ENCODE assay signal across 8 cellular contexts in the genomic region with DNA sequence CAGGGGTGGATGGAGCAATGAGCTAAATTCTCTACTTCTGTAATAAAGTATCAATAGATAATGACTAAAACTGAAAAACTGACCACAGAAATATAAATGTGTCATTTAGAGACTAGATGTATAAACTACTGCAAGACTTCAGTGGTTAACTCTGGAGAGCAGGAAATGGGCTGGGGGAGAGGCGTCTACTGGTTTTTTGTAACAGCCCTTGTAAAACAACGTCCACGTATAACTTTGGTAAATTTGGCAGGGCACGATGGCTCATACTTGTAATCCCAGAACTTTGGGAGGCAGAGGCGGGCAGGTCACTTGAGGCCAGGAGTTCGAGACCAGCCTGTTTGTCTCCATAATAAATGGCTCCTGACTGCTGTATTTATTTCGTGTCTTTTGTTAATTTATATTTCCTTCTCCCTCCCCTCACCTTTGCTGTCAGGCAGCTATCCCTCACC.
DNase-seq lines count a peak whose midpoint lies in the region; ATAC-seq and TF ChIP-seq lines count a peak whose summit lies in the region.

No MANE protein-coding gene starts in this region.

- peaks cover 0 to 5% of the 10 kb centered on the region in 2 donors for H3K9me3 Mint-ChIP-seq in stimulated activated naive CD8-positive, alpha-beta T cell treated with anti-CD3 and anti-CD28 coated beads, Interleukin-15, amount 100 ng/mL, for 72 hours

- H3K27me3 ChIP-seq in GM06990 (replicated peaks; ENCODE audit: control insufficient read depth, insufficient read depth, low read length) = no peaks in the 10 kb centered on the region

- no peaks in the 10 kb centered on the region for H3K9me3 ChIP-seq in KOPT-K1 (ENCODE audit: insufficient read depth, low read length, poor library complexity, severe bottlenecking)

- H3K36me3 ChIP-seq in GM06990 (ENCODE audit: control insufficient read depth, insufficient read depth, low read length) = no peaks in the 10 kb centered on the region
- H3K36me3 ChIP-seq in KOPT-K1 (ENCODE audit: insufficient read depth, low read length) = no peaks in the 10 kb centered on the region

- peak overlapping the region; percentile 78 for H3K27ac ChIP-seq in KOPT-K1 (ENCODE audit: low read depth, low read length, poor library complexity, severe bottlenecking)

- DNase-seq in GM06990 (ENCODE audit: extremely low read depth, insufficient read length) (peak; percentile 60), NCI-H69 (lab: John Stamatoyannopoulos, UW) (no peak), islet precursor cell (no peak), foreskin fibroblast (no peak)
- DNase-seq in activated effector memory CD4-positive, alpha-beta T cell treated with Interleukin-2 at 50 U/mL for 16 hours = peak; percentile 30
- peak; percentile 61 to 84 for DNase-seq in stimulated activated naive CD8-positive, alpha-beta T cell treated with anti-CD3 and anti-CD28 coated beads, Interleukin-15, amount 100 ng/mL, for 72 hours

- peaks cover 97% of the 10 kb centered on the region for H3K4me1 Mint-ChIP-seq in stimulated activated naive CD8-positive, alpha-beta T cell treated with anti-CD3 and anti-CD28 coated beads, Interleukin-15, amount 100 ng/mL, for 72 hours

- TF ChIP-seq CTCF in GM06990 (IDR thresholded peaks at IDR 0.05; ENCODE audit: insufficient read depth, low read length, poor library complexity, severe bottlenecking) (no peak), foreskin fibroblast (IDR thresholded peaks at IDR 0.05; ENCODE audit: low read depth, low read length) (no peak)

- peak overlapping the region; percentile 82 to 83 for H3K4me3 Mint-ChIP-seq in stimulated activated naive CD8-positive, alpha-beta T cell treated with anti-CD3 and anti-CD28 coated beads, Interleukin-15, amount 100 ng/mL, for 72 hours

- H3K27ac Mint-ChIP-seq in stimulated activated naive CD8-positive, alpha-beta T cell treated with anti-CD3 and anti-CD28 coated beads, Interleukin-15, amount 100 ng/mL, for 72 hours = peak overlapping the region; percentile 98

- H3K4me3 ChIP-seq in GM06990 (replicated peaks; ENCODE audit: low read depth, low read length) = no peak overlapping the region; the same call in 1 of the 2 replicates
- H3K4me3 ChIP-seq in foreskin fibroblast (ENCODE audit: low read depth in 1 of 2, low read length in 2 of 2) = no peak overlapping the region

- ATAC-seq in GM21576 (IDR thresholded peaks at IDR 0.05; ENCODE audit: unreplicated experiment) = peak; percentile 43
- ATAC-seq in stimulated activated naive CD8-positive, alpha-beta T cell treated with anti-CD3 and anti-CD28 coated beads, Interleukin-15, amount 100 ng/mL, for 72 hours = peak; percentile 79

- H3K27me3 Mint-ChIP-seq in stimulated activated naive CD8-positive, alpha-beta T cell treated with anti-CD3 and anti-CD28 coated beads, Interleukin-15, amount 100 ng/mL, for 72 hours = no peaks in the 10 kb centered on the region

Comparison
In these comparisons a context has a peak if more than half of its experiments do, and no peak if none do; other contexts are left out.
1. DNase-seq: peak in GM06990 (single experiment), activated effector memory CD4-positive, alpha-beta T cell treated with Interleukin-2 at 50 U/mL for 16 hours (single experiment) and stimulated activated naive CD8-positive, alpha-beta T cell treated with anti-CD3 and anti-CD28 coated beads, Interleukin-15, amount 100 ng/mL, for 72 hours (2 of 2); none in NCI-H69 (single experiment), islet precursor cell (single experiment) and foreskin fibroblast (0 of 2).